16 cellular contexts compared by ENCODE assay signal in the genomic region with DNA sequence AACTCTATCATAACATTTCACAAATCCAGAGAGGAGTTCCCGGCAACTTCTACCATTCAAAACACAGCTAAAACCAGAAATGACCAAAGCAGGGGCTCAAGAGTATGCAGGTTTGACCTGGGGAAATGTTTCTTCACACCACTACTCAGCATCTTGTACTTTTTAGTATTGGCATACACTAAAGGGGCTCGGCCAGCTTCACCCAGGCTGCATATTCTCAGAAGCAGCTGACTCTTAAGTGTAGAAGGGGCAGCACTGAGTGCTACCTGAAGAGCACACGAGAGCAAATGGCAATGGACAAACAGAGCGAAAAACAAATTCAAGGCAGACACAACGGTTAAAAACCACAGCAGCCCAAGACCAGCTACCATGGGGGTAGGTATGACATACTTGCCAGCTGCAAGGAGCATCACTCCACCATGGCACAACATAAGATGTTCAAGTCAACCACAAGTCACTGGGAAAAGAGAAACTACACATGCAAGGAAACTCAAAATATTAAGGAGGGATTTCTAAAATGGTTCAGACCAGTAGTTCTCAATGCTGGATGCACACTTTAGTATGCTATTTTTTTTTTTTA. TPM values are rescaled to one million over a fixed set of nuclear protein-coding genes. Genes with fewer than 3 reads are reported as not detected.
A peak's percentile ranks its signal among the peaks of the same experiment; 100 is the strongest.
DNase-seq lines count a peak whose midpoint lies in the region; ATAC-seq and TF ChIP-seq lines count a peak whose summit lies in the region.
"Had no signal": no experiment of that assay in that cellular context is flagged by ENCODE, and none has a peak within 500 bp of the region (broad histone marks: within the 10 kb centered on the region; RNA-seq: fewer than 3 reads in every experiment).

No MANE protein-coding gene starts in this region.

- POLR2A ChIA-PET in PC-9 (lab: Charles Lee; ENCODE audit: unreplicated experiment) = interaction anchor here (0.6 kb wide), 1 partner anchor 31 kb away, joined by 5 read pairs; no protein-coding TSS in a partner anchor

- H3K27ac Mint-ChIP-seq in natural killer cell = peak overlapping the region; percentile 23 to 47
- peak overlapping the region in 1 of 2 donors; percentile 28 for H3K27ac Mint-ChIP-seq in natural killer cell treated with Interleukin-12 subunit alpha and Interleukin-12 subunit beta and Interleukin-15 and Interleukin-18, amount 100 ng/mL, for 72 hours

- peaks cover 33% of the 10 kb centered on the region for H4K20me1 ChIP-seq in PC-9 (ENCODE audit: insufficient read depth)

- H3K27me3 ChIP-seq in PC-9 (ENCODE audit: insufficient read depth, low read depth) = no peaks in the 10 kb centered on the region
- H3K27me3 ChIP-seq in lower lobe of right lung (ENCODE audit: low read depth) = no peaks in the 10 kb centered on the region
- H3K27me3 ChIP-seq in upper lobe of right lung = no peaks in the 10 kb centered on the region

- H3K27ac ChIP-seq in PC-9 = no peak overlapping the region
- no peak overlapping the region for H3K27ac ChIP-seq in lower lobe of right lung
- H3K27ac ChIP-seq in upper lobe of right lung = no peak overlapping the region
- H3K27ac ChIP-seq: GM23248, HL-60 had no signal

- intact Hi-C loops in natural killer cell (cut with micrococcal nuclease) = no loop called here
- intact Hi-C loops in PC-9 (cut with micrococcal nuclease; ENCODE audit: unreplicated experiment) = loop anchor here (2.0 kb wide), 1 partner anchor 31 kb away; no protein-coding TSS in a partner anchor
- intact Hi-C loops in lower lobe of right lung (cut with DNase I) = no loop called here
- intact Hi-C loops in upper lobe of right lung (cut with DNase I) = no loop called here

- 0 out of 2 replicates have a peak, but pooled peaks cover 9% of the 10 kb centered on the region for H3K36me3 ChIP-seq in PC-9 (ENCODE audit: low read depth)
- H3K36me3 ChIP-seq in lower lobe of right lung = no peaks in the 10 kb centered on the region
- H3K36me3 ChIP-seq in upper lobe of right lung = no peaks in the 10 kb centered on the region

- no peak overlapping the region for H2AFZ ChIP-seq in PC-9
- H2AFZ ChIP-seq: GM23248 had no signal

- DNase-seq in natural killer cell (no peak), PC-9 (no peak), lower lobe of right lung (no peak), upper lobe of right lung (no peak)
- no peak for DNase-seq in natural killer cell treated with Interleukin-12 subunit alpha and Interleukin-12 subunit beta and Interleukin-15 and Interleukin-18, amount 100 ng/mL, for 72 hours (ENCODE audit: low spot score)
- DNase-seq in stimulated activated naive CD8-positive, alpha-beta T cell treated with anti-CD3 and anti-CD28 coated beads, Interleukin-15, Interleukin-2, amounts not matched to agents 100 U/mL and 50 U/mL, for 24 hours = no peak
- no peak for DNase-seq in activated effector memory CD4-positive, alpha-beta T cell treated with anti-CD3 and anti-CD28 coated beads, Interleukin-2, amount 50 U/mL, for 16 hours
- DNase-seq: GM23248, HCEC 1CT, NCI-H1436, NCI-H2029 treated with DMSO at 0.1 percent for 48 hours, NCI-H510A treated with DMSO at 0.1 percent for 48 hours, NCI-H82 had no signal

- no peaks in the 10 kb centered on the region for H3K27me3 Mint-ChIP-seq in natural killer cell (ENCODE audit: low read depth in 2 of 2)
- H3K27me3 Mint-ChIP-seq in natural killer cell treated with Interleukin-12 subunit alpha and Interleukin-12 subunit beta and Interleukin-15 and Interleukin-18, amount 100 ng/mL, for 72 hours = no peaks in the 10 kb centered on the region
- H3K27me3 Mint-ChIP-seq: IgD-negative memory B cell had no signal

- peaks cover 12% of the 10 kb centered on the region; the same call in 1 of the 2 replicates for H3F3A ChIP-seq in PC-9 (ENCODE audit: insufficient read depth, low read depth)

- CTCF ChIA-PET in PC-9 (lab: Charles Lee) = interaction anchor here (1.7 kb wide), 1 partner anchor 48 kb away, joined by 6 read pairs; no protein-coding TSS in a partner anchor

- H3K9me3 Mint-ChIP-seq in natural killer cell = no peaks in the 10 kb centered on the region
- H3K9me3 Mint-ChIP-seq in natural killer cell treated with Interleukin-12 subunit alpha and Interleukin-12 subunit beta and Interleukin-15 and Interleukin-18, amount 100 ng/mL, for 72 hours = peaks cover 5% of the 10 kb centered on the region

- no peak overlapping the region for H3K4me3 Mint-ChIP-seq in natural killer cell
- H3K4me3 Mint-ChIP-seq in natural killer cell treated with Interleukin-12 subunit alpha and Interleukin-12 subunit beta and Interleukin-15 and Interleukin-18, amount 100 ng/mL, for 72 hours = no peak overlapping the region
- H3K4me3 Mint-ChIP-seq: IgD-negative memory B cell had no signal

- H3K79me2 ChIP-seq in PC-9 (ENCODE audit: low read depth) = peaks cover 98% of the 10 kb centered on the region

- H3K4me2 ChIP-seq in PC-9 = peak overlapping the region; percentile 41

- H3K4me3 ChIP-seq in PC-9 = no peak overlapping the region
- no peak overlapping the region for H3K4me3 ChIP-seq in lower lobe of right lung
- H3K4me3 ChIP-seq in upper lobe of right lung = no peak overlapping the region
- H3K4me3 ChIP-seq: GM23248 had no signal

- H3K4me1 ChIP-seq in PC-9 (replicated peaks; ENCODE audit: insufficient read depth) (peaks cover 30% of the 10 kb centered on the region), lower lobe of right lung (peaks cover 67% of the 10 kb centered on the region), upper lobe of right lung (peaks cover 53% of the 10 kb centered on the region)

- H3K36me3 Mint-ChIP-seq in natural killer cell = peaks cover 5% of the 10 kb centered on the region
- peaks cover 29% of the 10 kb centered on the region for H3K36me3 Mint-ChIP-seq in natural killer cell treated with Interleukin-12 subunit alpha and Interleukin-12 subunit beta and Interleukin-15 and Interleukin-18, amount 100 ng/mL, for 72 hours

- peaks cover 68 to 76% of the 10 kb centered on the region in 2 donors for H3K4me1 Mint-ChIP-seq in natural killer cell
- H3K4me1 Mint-ChIP-seq in natural killer cell treated with Interleukin-12 subunit alpha and Interleukin-12 subunit beta and Interleukin-15 and Interleukin-18, amount 100 ng/mL, for 72 hours (ENCODE audit: low read depth in 2 of 2) = peaks cover 56 to 61% of the 10 kb centered on the region in 2 donors

- ATAC-seq in natural killer cell (no peak), lower lobe of right lung (peak; percentile 69 to 74), upper lobe of right lung (peak; percentile 67), GM19395 (IDR thresholded peaks at IDR 0.05; ENCODE audit: unreplicated experiment) (no peak)
- ATAC-seq in natural killer cell treated with Interleukin-12 subunit alpha and Interleukin-12 subunit beta and Interleukin-15 and Interleukin-18, amount 100 ng/mL, for 72 hours = no peak
- ATAC-seq in stimulated activated naive CD8-positive, alpha-beta T cell treated with anti-CD3 and anti-CD28 coated beads, Interleukin-15, Interleukin-2, amounts not matched to agents 100 U/mL and 50 U/mL, for 24 hours = no peak

- H3K9me3 ChIP-seq in PC-9 (ENCODE audit: insufficient read depth, low read depth) (peaks cover 9% of the 10 kb centered on the region; the same call in 1 of the 2 replicates), lower lobe of right lung (peaks cover 6% of the 10 kb centered on the region), upper lobe of right lung (peaks cover 3% of the 10 kb centered on the region)

- H3K9me2 ChIP-seq in PC-9 (ENCODE audit: insufficient read depth) = no peaks in the 10 kb centered on the region

- no peak for TF ChIP-seq CTCF in natural killer cell (IDR thresholded peaks at IDR 0.05)
- TF ChIP-seq CTCF in PC-9 (conservative IDR thresholded peaks at IDR 0.05) = no peak
- TF ChIP-seq CTCF in lower lobe of right lung (IDR thresholded peaks at IDR 0.05) = no peak
- TF ChIP-seq CTCF in upper lobe of right lung (IDR thresholded peaks at IDR 0.05) = no peak

- BruUV-seq in PC-9 (replicated peaks; lab: Mats Ljungman, UMichigan) = no TSS peak

RNA-seq across cellular contexts. Expression of a gene that starts 34.4 kb away (rescaled TPM):
- total RNA-seq in natural killer cell = 10 to 100 TPM; 43.2 to 63.1 (median 55.5) TPM
- 100 to 1,000 TPM in 1 of 2 donors, 10 to 100 TPM in 1; 66.3 to 138 TPM for total RNA-seq in natural killer cell treated with Interleukin-12 subunit alpha and Interleukin-12 subunit beta and Interleukin-15 and Interleukin-18, amount 100 ng/mL, for 72 hours
- 21.6 and 23.8 TPM in 2 replicates for total RNA-seq in PC-9 (2021)
- total RNA-seq in lower lobe of right lung = 64.9 TPM
- total RNA-seq in upper lobe of right lung = 66.5 TPM

Comparison
In these comparisons a context has a peak if more than half of its experiments do, and no peak if none do; other contexts are left out.
1. ATAC-seq: peak in lower lobe of right lung (2 of 2) and upper lobe of right lung (single experiment); none in natural killer cell (0 of 3), natural killer cell treated with Interleukin-12 subunit alpha and Interleukin-12 subunit beta and Interleukin-15 and Interleukin-18, amount 100 ng/mL, for 72 hours (0 of 2), GM19395 (single experiment) and stimulated activated naive CD8-positive, alpha-beta T cell treated with anti-CD3 and anti-CD28 coated beads, Interleukin-15, Interleukin-2, amounts not matched to agents 100 U/mL and 50 U/mL, for 24 hours (single experiment).